Comparison of ENCODE assay signal across 1 cellular context in genomic region chr11:62621027-62621566, GRCh38.
A peak's percentile ranks its signal among the peaks of the same experiment; 100 is the strongest.
TF ChIP-seq lines count a peak whose summit lies in the region.

No MANE protein-coding gene starts in this region.

TF ChIP-seq in GM12878, 131 proteins besides CTCF, POLR2A, EP300 and RAD21:
- TF ChIP-seq ETV6 (conservative IDR thresholded peaks at IDR 0.05 in 1 of 2, IDR thresholded peaks at IDR 0.05 in 1 of 2; ENCODE audit: borderline replicate concordance in 1 of 2, low read depth in 1 of 2) = no peak
- TF ChIP-seq HDGF (IDR thresholded peaks at IDR 0.05) = peak; percentile 15; the same call in 1 of the 2 replicates
